Comparison of ENCODE assay signal across 1 cellular context in genomic region chr2:108786354-108787208, GRCh38.
A peak's percentile ranks its signal among the peaks of the same experiment; 100 is the strongest.
TF ChIP-seq lines count a peak whose summit lies in the region.

CCDC138 (plus strand) TSS chr2:108786771; CDS start chr2:108786823, 52 bp downstream.

TF ChIP-seq in HepG2, 621 proteins besides CTCF, POLR2A, EP300 and RAD21 (continued from another document and continues in another):
- TF ChIP-seq HNF1A (IDR thresholded peaks at IDR 0.05; ENCODE audit: low read depth), result no peak
- TF ChIP-seq HNF1A (CRISPR knock-in tag; IDR thresholded peaks at IDR 0.05; ENCODE audit: borderline replicate concordance), result peak; percentile 50; the same call in 1 of the 2 replicates
- TF ChIP-seq XBP1 (CRISPR knock-in tag; IDR thresholded peaks at IDR 0.05), result no peak
- TF ChIP-seq MAFK (conservative IDR thresholded peaks at IDR 0.05 in 1 of 2, IDR thresholded peaks at IDR 0.05 in 1 of 2; ENCODE audit: low read length in 2 of 2), result peak; percentile 38 to 41; a peak in 3 of 4 replicates
- TF ChIP-seq TFAP4 (IDR thresholded peaks at IDR 0.05; ENCODE audit: borderline replicate concordance, low read depth), result peak; percentile 34; the same call in 1 of the 2 replicates
- peak; percentile 83; the same call in 1 of the 2 replicates for TF ChIP-seq ZNF317 (CRISPR knock-in tag; IDR thresholded peaks at IDR 0.05)
- TF ChIP-seq MAZ (IDR thresholded peaks at IDR 0.05; ENCODE audit: borderline replicate concordance, low read depth, low read length), result peak; percentile 81
- TF ChIP-seq MAZ (CRISPR knock-in tag; IDR thresholded peaks at IDR 0.05; ENCODE audit: low read depth), result peak; percentile 97
- no peak for TF ChIP-seq SMAD9 (CRISPR knock-in tag; IDR thresholded peaks at IDR 0.05)
- TF ChIP-seq NR2C2 (CRISPR knock-in tag; IDR thresholded peaks at IDR 0.05; ENCODE audit: borderline replicate concordance), result peak; percentile 40; the same call in 1 of the 2 replicates
- TF ChIP-seq CENPT (CRISPR knock-in tag; IDR thresholded peaks at IDR 0.05; ENCODE audit: low read depth), result no peak
- TF ChIP-seq SMAD1 (CRISPR knock-in tag; IDR thresholded peaks at IDR 0.05; ENCODE audit: borderline replicate concordance, low read depth), result peak; percentile 82; the same call in 1 of the 2 replicates
- peak; percentile 96 for TF ChIP-seq ZFY (CRISPR knock-in tag; IDR thresholded peaks at IDR 0.05)
- peak; percentile 52; the same call in 1 of the 2 replicates for TF ChIP-seq ZNF431 (CRISPR knock-in tag; IDR thresholded peaks at IDR 0.05; ENCODE audit: borderline replicate concordance, low read depth)
- TF ChIP-seq POLR2AphosphoS2 (IDR thresholded peaks at IDR 0.05; ENCODE audit: low read depth, low read length), result peak; percentile 95; the same call in 1 of the 2 replicates
- TF ChIP-seq ETS1 (CRISPR knock-in tag; IDR thresholded peaks at IDR 0.05), result 0 out of 2 replicates have a peak, but pooled peaks have one; percentile 52
- 0 out of 2 replicates have a peak, but pooled peaks have one; percentile 34 for TF ChIP-seq MAF1 (CRISPR knock-in tag; IDR thresholded peaks at IDR 0.05; ENCODE audit: borderline replicate concordance)
- TF ChIP-seq ZNF709 (CRISPR knock-in tag; IDR thresholded peaks at IDR 0.05), result peak; percentile 78; the same call in 1 of the 2 replicates
- TF ChIP-seq SNAPC4 (CRISPR knock-in tag; IDR thresholded peaks at IDR 0.05), result no peak
- no peak for TF ChIP-seq MAFG (CRISPR knock-in tag; IDR thresholded peaks at IDR 0.05)
- peak; percentile 86; the same call in 1 of the 2 replicates for TF ChIP-seq ZSCAN9 (CRISPR knock-in tag; IDR thresholded peaks at IDR 0.05; ENCODE audit: borderline replicate concordance)
- TF ChIP-seq ZNF768 (CRISPR knock-in tag; IDR thresholded peaks at IDR 0.05), result peak; percentile 57; the same call in 1 of the 2 replicates
- 0 out of 2 replicates have a peak, but pooled peaks have one; percentile 59 for TF ChIP-seq ZBTB4 (CRISPR knock-in tag; IDR thresholded peaks at IDR 0.05; ENCODE audit: borderline replicate concordance)
- no peak for TF ChIP-seq ZBTB49 (CRISPR knock-in tag; IDR thresholded peaks at IDR 0.05; ENCODE audit: borderline replicate concordance)
- no peak for TF ChIP-seq ARNTL (CRISPR knock-in tag; IDR thresholded peaks at IDR 0.05)
- no peak for TF ChIP-seq NCOA2 (CRISPR knock-in tag; IDR thresholded peaks at IDR 0.05)
- 0 out of 2 replicates have a peak, but pooled peaks have one; percentile 7 for TF ChIP-seq ZBTB33 (CRISPR knock-in tag; IDR thresholded peaks at IDR 0.05)
- TF ChIP-seq MZF1 (CRISPR knock-in tag; IDR thresholded peaks at IDR 0.05; ENCODE audit: borderline replicate concordance), result no peak
- TF ChIP-seq SNAI1 (CRISPR knock-in tag; IDR thresholded peaks at IDR 0.05; ENCODE audit: borderline replicate concordance), result 0 out of 2 replicates have a peak, but pooled peaks have one; percentile 64
- peak; percentile 72; the same call in 1 of the 2 replicates for TF ChIP-seq ZNF276 (CRISPR knock-in tag; IDR thresholded peaks at IDR 0.05; ENCODE audit: low read depth)
- TF ChIP-seq JUND (CRISPR knock-in tag; IDR thresholded peaks at IDR 0.05), result peak; percentile 36; the same call in 1 of the 2 replicates
- peak; percentile 84 for TF ChIP-seq ZNF331 (CRISPR knock-in tag; IDR thresholded peaks at IDR 0.05)
- no peak for TF ChIP-seq SRSF4 (IDR thresholded peaks at IDR 0.05; ENCODE audit: low read depth, low read length, poor library complexity, severe bottlenecking)
